30 cellular contexts compared by ENCODE assay signal in genomic region chr9:89625721-89626687, GRCh38. TPM values are rescaled to one million over a fixed set of nuclear protein-coding genes. Genes with fewer than 3 reads are reported as not detected.
DNase-seq lines count a peak whose midpoint lies in the region; ATAC-seq, FAIRE-seq and TF ChIP-seq lines count a peak whose summit lies in the region.
"Had no signal": no experiment of that assay in that cellular context is flagged by ENCODE, and none has a peak within 500 bp of the region (broad histone marks: within the 10 kb centered on the region; RNA-seq: fewer than 3 reads in every experiment).

No MANE protein-coding gene starts in this region.

- no peaks in the 10 kb centered on the region for H3K9me3 ChIP-seq in NT2/D1 (ENCODE audit: insufficient read depth, low read length)
- H3K9me3 ChIP-seq in H1 (ENCODE audit: insufficient read depth in 2 of 2, low read depth in 1 of 2, low read length in 1 of 2), result no peaks in the 10 kb centered on the region
- H3K9me3 ChIP-seq in osteoblast (ENCODE audit: low read depth, low read length), result no peaks in the 10 kb centered on the region
- no peaks in the 10 kb centered on the region for H3K9me3 ChIP-seq in smooth muscle cell (replicated peaks; ENCODE audit: low read depth)
- H3K9me3 ChIP-seq: BLaER1 treated with 17β-estradiol and CSF1 and Interleukin-3, amounts not matched to agents 10 nM and 100 nM had no signal

- no peaks in the 10 kb centered on the region for H3K79me2 ChIP-seq in H1 (ENCODE audit: control insufficient read depth in 1 of 2, insufficient read depth in 2 of 2, low read length in 2 of 2)
- H3K79me2 ChIP-seq in osteoblast (ENCODE audit: insufficient read depth, low read length), result no peaks in the 10 kb centered on the region
- H3K79me2 ChIP-seq in smooth muscle cell (ENCODE audit: low read depth), result no peaks in the 10 kb centered on the region

- peak; percentile 75 for ATAC-seq in left lobe of liver
- ATAC-seq in HG03095 (IDR thresholded peaks at IDR 0.05; ENCODE audit: unreplicated experiment), result no peak
- ATAC-seq: HCT116, Panc1 had no signal

- H3K36me3 Mint-ChIP-seq in activated CD4-positive, alpha-beta T cell treated with anti-CD3 and anti-CD28 coated beads, Interleukin-2, amount 10 ng/mL, durations not matched to agents 24 days and 14 days (ENCODE audit: low read depth), result no peaks in the 10 kb centered on the region
- H3K36me3 Mint-ChIP-seq: CD4-positive, alpha-beta memory T cell had no signal

- no peak overlapping the region for H4K5ac ChIP-seq in H1 (ENCODE audit: insufficient read length, low read depth, low read length)

- H3K27me3 ChIP-seq in NT2/D1 (ENCODE audit: insufficient read depth, insufficient read length) (no peaks in the 10 kb centered on the region), H1 (replicated peaks in 1 of 4; ENCODE audit: control insufficient read depth in 3 of 4, extremely low read depth in 1 of 4, insufficient read depth in 3 of 4, low read length in 3 of 4) (no peaks in the 10 kb centered on the region; a peak in 3 of 7 replicates), osteoblast (ENCODE audit: insufficient read depth, low read length) (no peaks in the 10 kb centered on the region), smooth muscle cell (ENCODE audit: low read depth) (no peaks in the 10 kb centered on the region)

- no peak overlapping the region; the same call in 1 of the 2 replicates for H2BK12ac ChIP-seq in H1 (ENCODE audit: low read depth, low read length)

- no peak overlapping the region for H3K56ac ChIP-seq in H1 (replicated peaks; ENCODE audit: insufficient read length, low read depth, low read length)

- H4K20me1 ChIP-seq in H1 (replicated peaks in 1 of 2; ENCODE audit: control insufficient read depth in 1 of 2, insufficient read depth in 2 of 2, low read length in 2 of 2) (no peaks in the 10 kb centered on the region), osteoblast (ENCODE audit: insufficient read depth, low read length) (no peaks in the 10 kb centered on the region), smooth muscle cell (ENCODE audit: low read depth) (no peaks in the 10 kb centered on the region)
- H4K20me1 ChIP-seq: BLaER1 treated with 17β-estradiol and CSF1 and Interleukin-3, amounts not matched to agents 10 nM and 100 nM had no signal

- H3K14ac ChIP-seq in H1 (ENCODE audit: insufficient read length), result no peak overlapping the region

- WGBS in H1 (ENCODE audit: extremely low coverage in 1 of 2, insufficient coverage in 1 of 2, insufficient read length in 1 of 2, insufficient replicate concordance in 2 of 2, low coverage in 1 of 2, low lambda C conversion rate in 2 of 2, missing lambda C conversion rate in 1 of 2), 2 experiments, result 86% methylated on average over 14 of the region's 14 CpGs; no CpG with 5 or more reads in 1 of the 2 experiments
- 90% methylated on average over 14 of the region's 14 CpGs for WGBS in smooth muscle cell (ENCODE audit: low lambda C conversion rate)

- CTCF ChIA-PET in H1 (lab: Charles Lee; ENCODE audit: partially characterized antibody), result interaction anchor here (0.5 to 6.0 kb wide), 10 partner anchors 10 to 639 kb away, joined by 3 to 30 read pairs (median 10); no protein-coding TSS in a partner anchor

- H3K4me3 ChIP-seq in NT2/D1 (ENCODE audit: insufficient read length, low read depth), result no peak overlapping the region
- H3K4me3 ChIP-seq in H1 (ENCODE audit: extremely low read depth in 1 of 4, insufficient read depth in 2 of 4, low read depth in 3 of 4, low read length in 4 of 4), result no peak overlapping the region
- no peak overlapping the region for H3K4me3 ChIP-seq in osteoblast (ENCODE audit: insufficient read depth, low read length)
- no peak overlapping the region for H3K4me3 ChIP-seq in smooth muscle cell
- H3K4me3 ChIP-seq: BLaER1 treated with 17β-estradiol and CSF1 and Interleukin-3, amounts not matched to agents 10 nM and 100 nM had no signal

- no peak for DNase-seq in NT2/D1 (ENCODE audit: low read depth, low spot score)
- no peak for DNase-seq in H1 (ENCODE audit: low read depth in 1 of 2, low spot score in 2 of 2)
- no peak for DNase-seq in left lobe of liver (ENCODE audit: low spot score)
- DNase-seq in osteoblast (ENCODE audit: insufficient read length, low spot score, missing footprints), result peak; percentile 18
- DNase-seq in activated CD4-positive, alpha-beta T cell treated with anti-CD3 and anti-CD28 coated beads, Interleukin-2, amount 10 ng/mL, durations not matched to agents 24 days and 14 days, result no peak
- DNase-seq in smooth muscle cell (lab: John Stamatoyannopoulos, UW; ENCODE audit: unreplicated experiment), result no peak
- DNase-seq in caudate nucleus (lab: John Stamatoyannopoulos, UW), result no peak
- DNase-seq: CD4-positive, alpha-beta memory T cell; COR-L47; DMS 273 treated with DMSO at 0.1 percent for 48 hours; DMS79; EL; GDM1; GOT3; Karpas-422; NCI-H1092; NCI-H1417 treated with DMSO at 0.1 percent for 48 hours; NCI-H1694 treated with DMSO at 0.1 percent for 48 hours; NCI-H2081; NCI-H2227 treated with DMSO at 0.1 percent for 48 hours; NCI-H526 treated with DMSO at 0.1 percent for 48 hours; SHP77 had no signal

- H2AFZ ChIP-seq in H1 (ENCODE audit: low read length) (0 out of 2 replicates have a peak overlapping the region, but pooled peaks have one; percentile 40), osteoblast (ENCODE audit: low read length) (no peak overlapping the region), smooth muscle cell (ENCODE audit: low read depth) (no peak overlapping the region)

- H3K79me1 ChIP-seq in H1 (ENCODE audit: low read depth, low read length), result no peaks in the 10 kb centered on the region

- H3K23ac ChIP-seq in H1 (ENCODE audit: insufficient read length), result no peak overlapping the region

- H3K4me1 Mint-ChIP-seq in activated CD4-positive, alpha-beta T cell treated with anti-CD3 and anti-CD28 coated beads, Interleukin-2, amount 10 ng/mL, durations not matched to agents 24 days and 14 days, result peaks cover 10% of the 10 kb centered on the region
- H3K4me1 Mint-ChIP-seq: CD4-positive, alpha-beta memory T cell had no signal

- no peak for TF ChIP-seq EP300 in H1 (IDR thresholded peaks at IDR 0.05; ENCODE audit: borderline replicate concordance in 1 of 2, low read depth in 2 of 2, low read length in 2 of 2)

- no peak overlapping the region for H3K27ac ChIP-seq in H1 (ENCODE audit: low read depth, low read length)
- H3K27ac ChIP-seq in osteoblast (ENCODE audit: low read depth, low read length), result no peak overlapping the region
- H3K27ac ChIP-seq in smooth muscle cell (ENCODE audit: low read depth), result no peak overlapping the region
- no peak overlapping the region for H3K27ac ChIP-seq in caudate nucleus (ENCODE audit: low read depth, low read length)
- H3K27ac ChIP-seq: BLaER1 treated with 17β-estradiol and CSF1 and Interleukin-3, amounts not matched to agents 10 nM and 100 nM; RWPE1 had no signal

- H2BK5ac ChIP-seq in H1 (ENCODE audit: low read depth, low read length), result 0 out of 2 replicates have a peak overlapping the region, but pooled peaks have one; percentile 30

- no peak for TF ChIP-seq POLR2A in H1 (IDR thresholded peaks at IDR 0.05; ENCODE audit: control extremely low read depth in 1 of 2, low read depth in 2 of 2, low read length in 2 of 2)

- H3K27ac Mint-ChIP-seq in activated CD4-positive, alpha-beta T cell treated with anti-CD3 and anti-CD28 coated beads, Interleukin-2, amount 10 ng/mL, durations not matched to agents 24 days and 14 days, result no peak overlapping the region
- H3K27ac Mint-ChIP-seq: CD4-positive, alpha-beta memory T cell had no signal

- TF ChIP-seq RAD21 in H1 (IDR thresholded peaks at IDR 0.05 in 1 of 2, conservative IDR thresholded peaks at IDR 0.05 in 1 of 2; ENCODE audit: low read depth in 2 of 2, low read length in 2 of 2), result no peak

- no peak overlapping the region for H3K4me2 ChIP-seq in H1 (ENCODE audit: insufficient read depth in 1 of 2, low read depth in 2 of 2, low read length in 2 of 2)
- H3K4me2 ChIP-seq in osteoblast (ENCODE audit: insufficient read depth, low read length), result no peak overlapping the region
- H3K4me2 ChIP-seq in smooth muscle cell, result no peak overlapping the region
- H3K4me2 ChIP-seq: BLaER1 treated with 17β-estradiol and CSF1 and Interleukin-3, amounts not matched to agents 10 nM and 100 nM had no signal

- no peak overlapping the region for H3K18ac ChIP-seq in H1 (ENCODE audit: extremely low read depth, low read length)

- no peaks in the 10 kb centered on the region for H3K9me3 Mint-ChIP-seq in activated CD4-positive, alpha-beta T cell treated with anti-CD3 and anti-CD28 coated beads, Interleukin-2, amount 10 ng/mL, durations not matched to agents 24 days and 14 days
- H3K9me3 Mint-ChIP-seq: CD4-positive, alpha-beta memory T cell had no signal

- H2AK5ac ChIP-seq in H1 (ENCODE audit: low read depth, low read length), result no peak overlapping the region

- H3F3A ChIP-seq in smooth muscle cell (ENCODE audit: low read depth), result no peaks in the 10 kb centered on the region

- intact Hi-C loops in activated CD4-positive, alpha-beta T cell treated with anti-CD3 and anti-CD28 coated beads, Interleukin-2, amount 10 ng/mL, durations not matched to agents 24 days and 14 days (cut with micrococcal nuclease), result no loop called here

- no peak overlapping the region for H3K4me3 Mint-ChIP-seq in activated CD4-positive, alpha-beta T cell treated with anti-CD3 and anti-CD28 coated beads, Interleukin-2, amount 10 ng/mL, durations not matched to agents 24 days and 14 days
- H3K4me3 Mint-ChIP-seq: CD4-positive, alpha-beta memory T cell had no signal

- no peak overlapping the region for H3K4ac ChIP-seq in H1 (replicated peaks; ENCODE audit: insufficient read length, low read depth, low read length)

- H2BK15ac ChIP-seq in H1 (ENCODE audit: low read length), result peak overlapping the region; percentile 67; the same call in 1 of the 2 replicates

- POLR2A ChIA-PET in H1 (lab: Charles Lee; ENCODE audit: partially characterized antibody), result interaction anchor here (1.2 to 2.0 kb wide), 2 partner anchors 9 to 21 kb away, joined by 3 to 5 read pairs; partner anchors contain the start of gene GADD45G

- no peak for TF ChIP-seq CTCF in H1 (IDR thresholded peaks at IDR 0.05; ENCODE audit: control extremely low read depth in 1 of 3, insufficient read depth in 1 of 3, low read depth in 1 of 3, low read length in 3 of 3)
- no peak for TF ChIP-seq CTCF in osteoblast (IDR thresholded peaks at IDR 0.05; ENCODE audit: extremely low read depth, low read depth, low read length)
- no peak for TF ChIP-seq CTCF in smooth muscle cell (IDR thresholded peaks at IDR 0.05; ENCODE audit: borderline replicate concordance, insufficient read depth, poor library complexity, severe bottlenecking)

- H4K91ac ChIP-seq in H1 (replicated peaks; ENCODE audit: insufficient read length, low read length), result peak overlapping the region; percentile 83

- no peak overlapping the region for H2BK120ac ChIP-seq in H1 (replicated peaks; ENCODE audit: low read depth, low read length)

- no peak overlapping the region for H4K8ac ChIP-seq in H1 (ENCODE audit: extremely low read depth, insufficient read depth, low read length)

- no peaks in the 10 kb centered on the region for H3K23me2 ChIP-seq in H1 (ENCODE audit: low read depth, low read length)

- H3K9ac ChIP-seq in NT2/D1 (ENCODE audit: insufficient read length, low read depth), result peak overlapping the region; percentile 23
- no peak overlapping the region for H3K9ac ChIP-seq in H1 (replicated peaks in 1 of 4; ENCODE audit: extremely low read depth in 1 of 4, low read depth in 3 of 4, low read length in 3 of 4)
- no peak overlapping the region for H3K9ac ChIP-seq in smooth muscle cell (ENCODE audit: low read depth)
- H3K9ac ChIP-seq: BLaER1 treated with 17β-estradiol and CSF1 and Interleukin-3, amounts not matched to agents 10 nM and 100 nM had no signal

- H3K4me1 ChIP-seq in NT2/D1 (ENCODE audit: insufficient read depth, insufficient read length) (peaks cover 25% of the 10 kb centered on the region), H1 (replicated peaks in 1 of 4; ENCODE audit: control insufficient read depth in 3 of 4, insufficient read depth in 4 of 4, low read length in 3 of 4) (peaks cover 0 to 10% (median 0%) of the 10 kb centered on the region in 4 experiments; a peak in 2 of 7 replicates), osteoblast (ENCODE audit: insufficient read depth, low read length) (no peaks in the 10 kb centered on the region), smooth muscle cell (ENCODE audit: low read depth) (no peaks in the 10 kb centered on the region)

- FAIRE-seq in H1 (lab: Jason Lieb, UNC), result no peak
- FAIRE-seq: GM12891 had no signal

- H2BK20ac ChIP-seq in H1 (ENCODE audit: low read length), result no peak overlapping the region

- H3K36me3 ChIP-seq in NT2/D1 (ENCODE audit: insufficient read depth, insufficient read length, low read length), result no peaks in the 10 kb centered on the region
- no peaks in the 10 kb centered on the region for H3K36me3 ChIP-seq in H1 (ENCODE audit: control insufficient read depth in 2 of 4, insufficient read depth in 4 of 4, low read length in 3 of 4)
- no peaks in the 10 kb centered on the region for H3K36me3 ChIP-seq in osteoblast (ENCODE audit: insufficient read depth, low read length)
- H3K36me3 ChIP-seq in smooth muscle cell (ENCODE audit: low read depth), result no peaks in the 10 kb centered on the region
- H3K36me3 ChIP-seq: BLaER1 treated with 17β-estradiol and CSF1 and Interleukin-3, amounts not matched to agents 10 nM and 100 nM had no signal

- H3K27me3 Mint-ChIP-seq in activated CD4-positive, alpha-beta T cell treated with anti-CD3 and anti-CD28 coated beads, Interleukin-2, amount 10 ng/mL, durations not matched to agents 24 days and 14 days, result peaks cover 8% of the 10 kb centered on the region

RNA-seq across cellular contexts. Expression of gene GADD45G, which starts 21.2 kb away (rescaled TPM):
- 7.0 and 9.2 TPM in 2 replicates for total RNA-seq in H1 (2021; fragmentation: NEBNext Ultra II Directional; extraction: Animal tissue kit (Norgen Biotek cat#: 25700))
- polyA plus RNA-seq in H1 (2011; rRNA removed) (11.4 and 20.7 TPM in 2 replicates), smooth muscle cell (10.7 and 11.3 TPM in 2 replicates)
- 9.8 TPM for polyA plus RNA-seq in H1 (2011; cell fraction: cytosol; rRNA removed)
- 16.9 TPM for polyA plus RNA-seq in H1 (2011; cell fraction: nucleus; rRNA removed)
- 5.2 to 17.2 TPM (median 11.3 TPM) in 4 replicates for polyA plus RNA-seq in H1 (2012, experiment 1 of 2)
- 4.4 TPM for polyA plus RNA-seq in H1 (2012, experiment 2 of 2)
- polyA plus RNA-seq in H1 (2013, experiment 1 of 2), result 7.4 TPM
- 5.6 TPM for polyA plus RNA-seq in H1 (2013, experiment 2 of 2)
- 1.5 and 2.4 TPM in 2 replicates for polyA minus RNA-seq in H1 (2011; rRNA and poly(A)+ RNA removed)
- polyA minus RNA-seq in H1 (2011; cell fraction: cytosol; rRNA and poly(A)+ RNA removed), result 3.4 TPM
- 9.3 TPM for polyA minus RNA-seq in H1 (2011; cell fraction: nucleus; rRNA and poly(A)+ RNA removed)
- total RNA-seq in left lobe of liver (17.5 TPM), osteoblast (under 0.01 and 0.88 TPM in 2 replicates), smooth muscle cell (1.5 and 6.9 TPM in 2 replicates)
- total RNA-seq in activated CD4-positive, alpha-beta T cell treated with anti-CD3 and anti-CD28 coated beads, Interleukin-2, amount 10 ng/mL, durations not matched to agents 24 days and 14 days, result 19.8 and 20.0 TPM in 2 replicates
- total RNA-seq: OCI-LY7, SK-MEL-5 had no signal
